ENCODE assay signal across 1 cellular context in genomic region chr19:39745645-39746044, GRCh38.
TF ChIP-seq lines count a peak whose summit lies in the region.

No MANE protein-coding gene starts in this region.

TF ChIP-seq in K562, 482 proteins besides CTCF, POLR2A, EP300 and RAD21 (continued from another document):
- TF ChIP-seq GMEB1 (CRISPR knock-in tag; IDR thresholded peaks at IDR 0.05): no peak
- TF ChIP-seq, protein P1, sequence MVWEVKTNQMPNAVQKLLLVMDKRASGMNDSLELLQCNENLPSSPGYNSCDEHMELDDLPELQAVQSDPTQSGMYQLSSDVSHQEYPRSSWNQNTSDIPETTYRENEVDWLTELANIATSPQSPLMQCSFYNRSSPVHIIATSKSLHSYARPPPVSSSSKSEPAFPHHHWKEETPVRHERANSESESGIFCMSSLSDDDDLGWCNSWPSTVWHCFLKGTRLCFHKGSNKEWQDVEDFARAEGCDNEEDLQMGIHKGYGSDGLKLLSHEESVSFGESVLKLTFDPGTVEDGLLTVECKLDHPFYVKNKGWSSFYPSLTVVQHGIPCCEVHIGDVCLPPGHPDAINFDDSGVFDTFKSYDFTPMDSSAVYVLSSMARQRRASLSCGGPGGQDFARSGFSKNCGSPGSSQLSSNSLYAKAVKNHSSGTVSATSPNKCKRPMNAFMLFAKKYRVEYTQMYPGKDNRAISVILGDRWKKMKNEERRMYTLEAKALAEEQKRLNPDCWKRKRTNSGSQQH (CRISPR knock-in tag; IDR thresholded peaks at IDR 0.05): no peak
- TF ChIP-seq ZNF77 (CRISPR knock-in tag; IDR thresholded peaks at IDR 0.05): no peak
- no peak for TF ChIP-seq SRF (CRISPR knock-in tag; IDR thresholded peaks at IDR 0.05)
- TF ChIP-seq GATAD2B (IDR thresholded peaks at IDR 0.05; ENCODE audit: borderline replicate concordance): no peak
- TF ChIP-seq ZNF512 (tag; IDR thresholded peaks at IDR 0.05): peak; percentile 5; the same call in 1 of the 2 replicates
- TF ChIP-seq ZNF316 (IDR thresholded peaks at IDR 0.05): no peak
- TF ChIP-seq CREM (IDR thresholded peaks at IDR 0.05; ENCODE audit: low read depth): no peak
TF ChIP-seq in K562: peak in this region for 2.
